2 cellular contexts compared by ENCODE assay signal in genomic region chr6:99589290-99589672, GRCh38.
TF ChIP-seq lines count a peak whose summit lies in the region.

No MANE protein-coding gene starts in this region.

TF ChIP-seq in endothelial cell of umbilical vein, 7 proteins besides CTCF, POLR2A, EP300 and RAD21 (continued from another document):
- TF ChIP-seq JUN (IDR thresholded peaks at IDR 0.05; ENCODE audit: borderline replicate concordance, insufficient read depth, insufficient read length, low read depth) (no peak), POLR2AphosphoS5 (IDR thresholded peaks at IDR 0.05; ENCODE audit: insufficient read depth, low read depth, low read length) (no peak), FOS (IDR thresholded peaks at IDR 0.05; ENCODE audit: borderline replicate concordance, insufficient read depth, low read length) (no peak)

TF ChIP-seq in neural cell, 6 proteins besides CTCF, POLR2A, EP300 and RAD21:
- no peak for TF ChIP-seq REST (IDR thresholded peaks at IDR 0.05; ENCODE audit: borderline replicate concordance)
- TF ChIP-seq MXI1 (conservative IDR thresholded peaks at IDR 0.05; ENCODE audit: poor library complexity, severe bottlenecking): no peak
